In the genomic region with DNA sequence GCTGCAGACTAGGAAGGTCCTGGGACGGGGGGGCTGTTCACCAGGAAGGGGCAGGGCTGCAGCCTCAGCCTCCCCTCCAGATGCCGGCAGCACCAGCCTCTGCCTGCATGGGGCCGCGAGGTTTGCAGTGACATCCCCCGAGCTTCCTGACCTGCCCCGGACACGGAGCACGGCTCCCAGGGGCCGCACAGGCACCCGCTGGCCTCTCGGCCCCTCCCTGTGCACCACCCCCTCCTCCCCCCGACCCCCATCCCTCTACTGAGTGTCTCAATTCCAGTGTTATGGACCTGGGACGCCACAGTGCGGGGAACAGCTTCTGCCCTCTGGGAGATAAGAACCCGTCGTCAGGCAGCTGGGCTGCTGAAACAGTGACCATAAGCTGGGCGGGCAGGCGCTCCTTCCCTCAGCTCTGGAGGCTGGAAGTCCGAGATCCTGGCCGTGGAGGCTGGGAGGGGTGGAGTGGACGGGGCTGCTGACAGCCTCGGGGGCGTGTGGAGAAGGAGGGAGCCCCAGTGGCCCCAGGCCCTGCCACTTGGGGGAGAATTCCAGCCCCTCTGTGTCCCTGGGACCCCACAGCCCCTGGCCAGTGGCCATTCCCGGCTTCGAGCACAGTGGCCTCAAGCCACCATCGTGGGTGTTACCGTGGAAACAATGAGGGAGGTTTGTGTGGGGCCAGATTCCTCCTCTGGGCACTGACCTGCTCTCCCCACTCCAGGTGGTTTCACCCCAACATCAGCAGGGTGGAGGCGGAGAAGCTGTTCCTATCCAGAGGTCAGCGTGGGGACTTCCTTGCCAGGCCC, we compare ENCODE assay signal across 18 cellular contexts. TPM values are rescaled to one million over a fixed set of nuclear protein-coding genes. Genes with fewer than 3 reads are reported as not detected.
DNase-seq lines count a peak whose midpoint lies in the region; ATAC-seq, FAIRE-seq and TF ChIP-seq lines count a peak whose summit lies in the region.
"Had no signal": no experiment of that assay in that cellular context is flagged by ENCODE, and none has a peak within 500 bp of the region (broad histone marks: within the 10 kb centered on the region; RNA-seq: fewer than 3 reads in every experiment).

No MANE protein-coding gene starts in this region.

- no peak overlapping the region for H2AFZ ChIP-seq in neural progenitor cell (replicated peaks)

- TF ChIP-seq CTCF in neural progenitor cell (IDR thresholded peaks at IDR 0.05) (no peak), endodermal cell (conservative IDR thresholded peaks at IDR 0.05) (no peak)

- H3K27ac Mint-ChIP-seq in activated CD4-positive, alpha-beta T cell treated with anti-CD3 and anti-CD28 coated beads, Interleukin-2, amount 10 ng/mL, durations not matched to agents 24 days and 14 days: peak overlapping the region; percentile 78
- peak overlapping the region; percentile 83 for H3K27ac Mint-ChIP-seq in activated naive CD8-positive, alpha-beta T cell treated with anti-CD3 and anti-CD28 coated beads, Interleukin-2, amount 10 ng/mL, durations not matched to agents 7 days and 5 days
- H3K27ac Mint-ChIP-seq in neural progenitor cell (no peak overlapping the region), endodermal cell (no peak overlapping the region)

- no peaks in the 10 kb centered on the region for H3K79me2 ChIP-seq in neural progenitor cell (ENCODE audit: low read depth)

- H3K9me3 Mint-ChIP-seq in activated CD4-positive, alpha-beta T cell treated with anti-CD3 and anti-CD28 coated beads, Interleukin-2, amount 10 ng/mL, durations not matched to agents 24 days and 14 days: no peaks in the 10 kb centered on the region
- H3K9me3 Mint-ChIP-seq in activated naive CD8-positive, alpha-beta T cell treated with anti-CD3 and anti-CD28 coated beads, Interleukin-2, amount 10 ng/mL, durations not matched to agents 7 days and 5 days: no peaks in the 10 kb centered on the region
- no peaks in the 10 kb centered on the region for H3K9me3 Mint-ChIP-seq in neural progenitor cell
- no peaks in the 10 kb centered on the region for H3K9me3 Mint-ChIP-seq in endodermal cell

- intact Hi-C loops in activated CD4-positive, alpha-beta T cell treated with anti-CD3 and anti-CD28 coated beads, Interleukin-2, amount 10 ng/mL, durations not matched to agents 24 days and 14 days (cut with micrococcal nuclease): loop anchor here (5.0 kb wide), 2 partner anchors 45 to 60 kb away; a partner anchor contains a TSS

- no peak for FAIRE-seq in GM19239 (lab: Jason Lieb, UNC)
- FAIRE-seq: islet of Langerhans, TTC549 had no signal

- POLR2A ChIA-PET in activated naive CD8-positive, alpha-beta T cell treated with anti-CD3 and anti-CD28 coated beads, Interleukin-2, amount 10 ng/mL, durations not matched to agents 7 days and 5 days (lab: Charles Lee): interaction anchor here (1.4 to 5.0 kb wide), 3 partner anchors 23 to 60 kb away, joined by 3 to 46 read pairs (median 18); no protein-coding TSS in a partner anchor

- 40 to 59% methylated on average over 16 to 29 of the region's 29 CpGs for WGBS in endodermal cell (ENCODE audit: insufficient coverage in 1 of 2, insufficient read length in 1 of 2), 2 experiments

- no peak for DNase-seq in activated CD4-positive, alpha-beta T cell treated with anti-CD3 and anti-CD28 coated beads, Interleukin-2, amount 10 ng/mL, durations not matched to agents 24 days and 14 days
- DNase-seq in activated CD4-positive, alpha-beta T cell treated with anti-CD3 and anti-CD28 coated beads, Interleukin-2, amount 50 U/mL, for 4 hours: no peak
- DNase-seq in RPMI7951 (ENCODE audit: low read depth) (peak; percentile 27), neural progenitor cell (ENCODE audit: low spot score) (peak; percentile 40), COLO668 (lab: John Stamatoyannopoulos, UW; ENCODE audit: unreplicated experiment) (no peak), endodermal cell (no peak), GM19239 (ENCODE audit: insufficient read length, low spot score) (no peak)
- DNase-seq in activated naive CD8-positive, alpha-beta T cell treated with anti-CD3 and anti-CD28 coated beads, Interleukin-2, amount 10 ng/mL, durations not matched to agents 7 days and 5 days: peak; percentile 56
- DNase-seq: DMS 273 treated with DMSO at 0.1 percent for 48 hours; effector CD4-positive, alpha-beta T cell; MM.1S; NCI-H774; SHP77 had no signal

- H3K9ac ChIP-seq in neural progenitor cell: no peak overlapping the region
- H3K9ac ChIP-seq in endodermal cell (ENCODE audit: extremely low read depth, low read length, poor library complexity, severe bottlenecking): no peak overlapping the region

- no peaks in the 10 kb centered on the region for H3K36me3 ChIP-seq in neural progenitor cell
- H3K36me3 ChIP-seq in endodermal cell (ENCODE audit: control insufficient read depth, insufficient read depth, low read length): no peaks in the 10 kb centered on the region

- peaks cover 31% of the 10 kb centered on the region for H4K20me1 ChIP-seq in neural progenitor cell (ENCODE audit: low read depth)

- peaks cover 17% of the 10 kb centered on the region for H3K4me1 ChIP-seq in neural progenitor cell
- no peaks in the 10 kb centered on the region for H3K4me1 ChIP-seq in endodermal cell (ENCODE audit: control insufficient read depth, insufficient read depth, low read length)

- H3F3A ChIP-seq in neural progenitor cell (ENCODE audit: low read depth): peaks cover 22% of the 10 kb centered on the region

- H3K4me3 ChIP-seq in neural progenitor cell: no peak overlapping the region
- H3K4me3 ChIP-seq in endodermal cell (ENCODE audit: low read length): no peak overlapping the region

- H3K4me1 Mint-ChIP-seq in activated CD4-positive, alpha-beta T cell treated with anti-CD3 and anti-CD28 coated beads, Interleukin-2, amount 10 ng/mL, durations not matched to agents 24 days and 14 days: peaks cover 26% of the 10 kb centered on the region
- H3K4me1 Mint-ChIP-seq in activated naive CD8-positive, alpha-beta T cell treated with anti-CD3 and anti-CD28 coated beads, Interleukin-2, amount 10 ng/mL, durations not matched to agents 7 days and 5 days: peaks cover 22% of the 10 kb centered on the region
- H3K4me1 Mint-ChIP-seq in neural progenitor cell: peaks cover 23% of the 10 kb centered on the region
- no peaks in the 10 kb centered on the region for H3K4me1 Mint-ChIP-seq in endodermal cell

- H3K27ac ChIP-seq in neural progenitor cell (no peak overlapping the region), endodermal cell (ENCODE audit: low read depth, low read length) (no peak overlapping the region)

- no peaks in the 10 kb centered on the region for H3K9me3 ChIP-seq in neural progenitor cell (ENCODE audit: low read depth)
- H3K9me3 ChIP-seq in endodermal cell (ENCODE audit: control insufficient read depth, low read length): no peaks in the 10 kb centered on the region

- H3K4me2 ChIP-seq in neural progenitor cell: peak overlapping the region; percentile 10

- H3K27me3 ChIP-seq in neural progenitor cell (peaks cover 96% of the 10 kb centered on the region), endodermal cell (ENCODE audit: control insufficient read depth, insufficient read depth, low read length, poor library complexity, severe bottlenecking) (peaks cover 70% of the 10 kb centered on the region)

- H3K27me3 Mint-ChIP-seq in activated CD4-positive, alpha-beta T cell treated with anti-CD3 and anti-CD28 coated beads, Interleukin-2, amount 10 ng/mL, durations not matched to agents 24 days and 14 days: peaks cover 17% of the 10 kb centered on the region
- peaks cover 6% of the 10 kb centered on the region for H3K27me3 Mint-ChIP-seq in activated naive CD8-positive, alpha-beta T cell treated with anti-CD3 and anti-CD28 coated beads, Interleukin-2, amount 10 ng/mL, durations not matched to agents 7 days and 5 days
- H3K27me3 Mint-ChIP-seq in neural progenitor cell (ENCODE audit: insufficient read depth, low read depth): peaks cover 21% of the 10 kb centered on the region
- H3K27me3 Mint-ChIP-seq in endodermal cell (ENCODE audit: insufficient read depth): peaks cover 69% of the 10 kb centered on the region

- no peak for ATAC-seq in activated naive CD8-positive, alpha-beta T cell treated with anti-CD3 and anti-CD28 coated beads, Interleukin-2, amount 10 ng/mL, durations not matched to agents 7 days and 5 days (ENCODE audit: low read depth)

- H3K4me3 Mint-ChIP-seq in activated CD4-positive, alpha-beta T cell treated with anti-CD3 and anti-CD28 coated beads, Interleukin-2, amount 10 ng/mL, durations not matched to agents 24 days and 14 days: peak overlapping the region; percentile 80
- peak overlapping the region; percentile 87 for H3K4me3 Mint-ChIP-seq in activated naive CD8-positive, alpha-beta T cell treated with anti-CD3 and anti-CD28 coated beads, Interleukin-2, amount 10 ng/mL, durations not matched to agents 7 days and 5 days
- H3K4me3 Mint-ChIP-seq in neural progenitor cell (peak overlapping the region; percentile 46), endodermal cell (no peak overlapping the region)

- H3K36me3 Mint-ChIP-seq in activated CD4-positive, alpha-beta T cell treated with anti-CD3 and anti-CD28 coated beads, Interleukin-2, amount 10 ng/mL, durations not matched to agents 24 days and 14 days (ENCODE audit: low read depth): peaks cover 4% of the 10 kb centered on the region
- H3K36me3 Mint-ChIP-seq in activated naive CD8-positive, alpha-beta T cell treated with anti-CD3 and anti-CD28 coated beads, Interleukin-2, amount 10 ng/mL, durations not matched to agents 7 days and 5 days: peaks cover 11% of the 10 kb centered on the region
- H3K36me3 Mint-ChIP-seq in neural progenitor cell: no peaks in the 10 kb centered on the region
- no peaks in the 10 kb centered on the region for H3K36me3 Mint-ChIP-seq in endodermal cell (ENCODE audit: low read depth)

RNA-seq across cellular contexts. Expression of a gene that starts 11.5 kb away (rescaled TPM):
- not detected in 2 replicates for total RNA-seq in activated CD4-positive, alpha-beta T cell treated with anti-CD3 and anti-CD28 coated beads, Interleukin-2, amount 10 ng/mL, durations not matched to agents 24 days and 14 days
- total RNA-seq in RPMI7951 (2014; rRNA removed; shearing (Covaris generic)): not detected in 2 replicates
- not detected for total RNA-seq in activated naive CD8-positive, alpha-beta T cell treated with anti-CD3 and anti-CD28 coated beads, Interleukin-2, amount 10 ng/mL, durations not matched to agents 7 days and 5 days
- not detected in 2 replicates for total RNA-seq in neural progenitor cell (ENCODE audit: low replicate concordance)
- total RNA-seq in endodermal cell: not detected
- polyA plus RNA-seq in endodermal cell (2013, experiment 1 of 2): not detected
- polyA plus RNA-seq in endodermal cell (2013, experiment 2 of 2): not detected
- total RNA-seq: A673, osteocyte, temporal lobe had no signal

RNA-seq across cellular contexts. Expression of a gene that starts 42.6 kb away (rescaled TPM):
- total RNA-seq in activated CD4-positive, alpha-beta T cell treated with anti-CD3 and anti-CD28 coated beads, Interleukin-2, amount 10 ng/mL, durations not matched to agents 24 days and 14 days: 29.6 and 35.8 TPM in 2 replicates
- 42.8 and 64.0 TPM in 2 replicates for total RNA-seq in RPMI7951 (2014; rRNA removed; shearing (Covaris generic))
- 10 to 100 TPM; 18.8 to 19.3 TPM for total RNA-seq in activated naive CD8-positive, alpha-beta T cell treated with anti-CD3 and anti-CD28 coated beads, Interleukin-2, amount 10 ng/mL, durations not matched to agents 7 days and 5 days
- total RNA-seq in neural progenitor cell (ENCODE audit: low replicate concordance) (34.1 and 142 TPM in 2 replicates), endodermal cell (100 to 1,000 TPM; 269 to 288 TPM)
- polyA plus RNA-seq in endodermal cell (2013, experiment 1 of 2): 192 TPM
- polyA plus RNA-seq in endodermal cell (2013, experiment 2 of 2): 176 TPM

RNA-seq across cellular contexts. Expression of a gene that starts 49.3 kb away (rescaled TPM):
- total RNA-seq in activated CD4-positive, alpha-beta T cell treated with anti-CD3 and anti-CD28 coated beads, Interleukin-2, amount 10 ng/mL, durations not matched to agents 24 days and 14 days: 43.3 and 45.5 TPM in 2 replicates
- 77.9 and 78.8 TPM in 2 replicates for total RNA-seq in RPMI7951 (2014; rRNA removed; shearing (Covaris generic))
- total RNA-seq in activated naive CD8-positive, alpha-beta T cell treated with anti-CD3 and anti-CD28 coated beads, Interleukin-2, amount 10 ng/mL, durations not matched to agents 7 days and 5 days: 100 to 1,000 TPM; 425 to 457 TPM
- total RNA-seq in neural progenitor cell (ENCODE audit: low replicate concordance): 22.4 and 33.6 TPM in 2 replicates
- total RNA-seq in endodermal cell: 10 to 100 TPM; 46.6 to 48.4 TPM
- polyA plus RNA-seq in endodermal cell (2013, experiment 1 of 2): 31.4 TPM
- polyA plus RNA-seq in endodermal cell (2013, experiment 2 of 2): 31.8 TPM

RNA-seq across cellular contexts. Expression of a gene that starts 53.3 kb away (rescaled TPM):
- total RNA-seq in activated CD4-positive, alpha-beta T cell treated with anti-CD3 and anti-CD28 coated beads, Interleukin-2, amount 10 ng/mL, durations not matched to agents 24 days and 14 days: 24.5 and 28.0 TPM in 2 replicates
- total RNA-seq in RPMI7951 (2014; rRNA removed; shearing (Covaris generic)): 10.3 and 16.2 TPM in 2 replicates
- total RNA-seq in activated naive CD8-positive, alpha-beta T cell treated with anti-CD3 and anti-CD28 coated beads, Interleukin-2, amount 10 ng/mL, durations not matched to agents 7 days and 5 days: 10 to 100 TPM; 22.7 to 23.0 TPM
- total RNA-seq in neural progenitor cell (ENCODE audit: low replicate concordance): 8.0 and 24.0 TPM in 2 replicates
- total RNA-seq in endodermal cell: 10 to 100 TPM; 23.1 to 29.5 TPM
- 22.6 TPM for polyA plus RNA-seq in endodermal cell (2013, experiment 1 of 2)
- polyA plus RNA-seq in endodermal cell (2013, experiment 2 of 2): 22.5 TPM

Comparison
In these comparisons a context has a peak if more than half of its experiments do, and no peak if none do; other contexts are left out.
1. DNase-seq: peak in RPMI7951 (single experiment), activated naive CD8-positive, alpha-beta T cell treated with anti-CD3 and anti-CD28 coated beads, Interleukin-2, amount 10 ng/mL, durations not matched to agents 7 days and 5 days (single experiment) and neural progenitor cell (single experiment); none in activated CD4-positive, alpha-beta T cell treated with anti-CD3 and anti-CD28 coated beads, Interleukin-2, amount 10 ng/mL, durations not matched to agents 24 days and 14 days (single experiment), activated CD4-positive, alpha-beta T cell treated with anti-CD3 and anti-CD28 coated beads, Interleukin-2, amount 50 U/mL, for 4 hours (0 of 2), COLO668 (single experiment), endodermal cell (single experiment) and GM19239 (single experiment).
2. H3K27ac Mint-ChIP-seq: peak in activated CD4-positive, alpha-beta T cell treated with anti-CD3 and anti-CD28 coated beads, Interleukin-2, amount 10 ng/mL, durations not matched to agents 24 days and 14 days (single experiment) and activated naive CD8-positive, alpha-beta T cell treated with anti-CD3 and anti-CD28 coated beads, Interleukin-2, amount 10 ng/mL, durations not matched to agents 7 days and 5 days (single experiment); none in neural progenitor cell (single experiment) and endodermal cell (single experiment).